In the genomic region with DNA sequence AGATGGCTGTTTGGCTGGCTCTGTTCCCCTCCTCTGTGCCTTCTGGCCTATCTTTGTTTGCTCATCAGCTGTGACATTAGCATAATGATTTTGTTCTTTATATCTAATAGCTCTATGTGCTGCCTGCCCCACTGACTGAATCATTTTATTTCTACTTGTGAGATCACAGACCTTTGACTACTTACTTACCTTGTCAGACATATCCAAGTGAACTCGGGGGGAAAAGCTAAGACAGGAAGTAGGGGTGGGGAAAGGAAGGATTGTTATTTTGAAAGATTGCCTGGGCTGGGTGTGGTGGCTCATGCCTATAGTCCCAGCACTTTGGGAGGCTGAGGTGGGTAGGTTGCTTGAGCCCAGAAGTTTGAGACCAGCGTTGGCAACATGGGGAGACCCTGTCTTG, we compare ENCODE assay signal across 2 cellular contexts.
TF ChIP-seq lines count a peak whose summit lies in the region.

No MANE protein-coding gene starts in this region.

TF ChIP-seq in GM23338, 12 proteins besides CTCF, POLR2A, EP300 and RAD21 (continues in another document):
- TF ChIP-seq, protein P1, sequence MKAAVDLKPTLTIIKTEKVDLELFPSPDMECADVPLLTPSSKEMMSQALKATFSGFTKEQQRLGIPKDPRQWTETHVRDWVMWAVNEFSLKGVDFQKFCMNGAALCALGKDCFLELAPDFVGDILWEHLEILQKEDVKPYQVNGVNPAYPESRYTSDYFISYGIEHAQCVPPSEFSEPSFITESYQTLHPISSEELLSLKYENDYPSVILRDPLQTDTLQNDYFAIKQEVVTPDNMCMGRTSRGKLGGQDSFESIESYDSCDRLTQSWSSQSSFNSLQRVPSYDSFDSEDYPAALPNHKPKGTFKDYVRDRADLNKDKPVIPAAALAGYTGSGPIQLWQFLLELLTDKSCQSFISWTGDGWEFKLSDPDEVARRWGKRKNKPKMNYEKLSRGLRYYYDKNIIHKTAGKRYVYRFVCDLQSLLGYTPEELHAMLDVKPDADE (IDR thresholded peaks at IDR 0.05): no peak
- TF ChIP-seq ZNF331 (CRISPR knock-in tag; IDR thresholded peaks at IDR 0.05; ENCODE audit: low read depth) (no peak), JUNB (IDR thresholded peaks at IDR 0.05; ENCODE audit: unreplicated experiment) (no peak), ZNF114 (CRISPR knock-in tag; IDR thresholded peaks at IDR 0.05) (no peak), EZH2phosphoT487 (IDR thresholded peaks at IDR 0.05; ENCODE audit: unreplicated experiment) (no peak), CREB1 (CRISPR knock-in tag; IDR thresholded peaks at IDR 0.05; ENCODE audit: low read depth) (no peak), POLR2AphosphoS5 (IDR thresholded peaks at IDR 0.05; ENCODE audit: low read depth) (no peak), EZH2 (IDR thresholded peaks at IDR 0.05; ENCODE audit: low read depth, unreplicated experiment) (no peak)
- TF ChIP-seq, protein P2, sequence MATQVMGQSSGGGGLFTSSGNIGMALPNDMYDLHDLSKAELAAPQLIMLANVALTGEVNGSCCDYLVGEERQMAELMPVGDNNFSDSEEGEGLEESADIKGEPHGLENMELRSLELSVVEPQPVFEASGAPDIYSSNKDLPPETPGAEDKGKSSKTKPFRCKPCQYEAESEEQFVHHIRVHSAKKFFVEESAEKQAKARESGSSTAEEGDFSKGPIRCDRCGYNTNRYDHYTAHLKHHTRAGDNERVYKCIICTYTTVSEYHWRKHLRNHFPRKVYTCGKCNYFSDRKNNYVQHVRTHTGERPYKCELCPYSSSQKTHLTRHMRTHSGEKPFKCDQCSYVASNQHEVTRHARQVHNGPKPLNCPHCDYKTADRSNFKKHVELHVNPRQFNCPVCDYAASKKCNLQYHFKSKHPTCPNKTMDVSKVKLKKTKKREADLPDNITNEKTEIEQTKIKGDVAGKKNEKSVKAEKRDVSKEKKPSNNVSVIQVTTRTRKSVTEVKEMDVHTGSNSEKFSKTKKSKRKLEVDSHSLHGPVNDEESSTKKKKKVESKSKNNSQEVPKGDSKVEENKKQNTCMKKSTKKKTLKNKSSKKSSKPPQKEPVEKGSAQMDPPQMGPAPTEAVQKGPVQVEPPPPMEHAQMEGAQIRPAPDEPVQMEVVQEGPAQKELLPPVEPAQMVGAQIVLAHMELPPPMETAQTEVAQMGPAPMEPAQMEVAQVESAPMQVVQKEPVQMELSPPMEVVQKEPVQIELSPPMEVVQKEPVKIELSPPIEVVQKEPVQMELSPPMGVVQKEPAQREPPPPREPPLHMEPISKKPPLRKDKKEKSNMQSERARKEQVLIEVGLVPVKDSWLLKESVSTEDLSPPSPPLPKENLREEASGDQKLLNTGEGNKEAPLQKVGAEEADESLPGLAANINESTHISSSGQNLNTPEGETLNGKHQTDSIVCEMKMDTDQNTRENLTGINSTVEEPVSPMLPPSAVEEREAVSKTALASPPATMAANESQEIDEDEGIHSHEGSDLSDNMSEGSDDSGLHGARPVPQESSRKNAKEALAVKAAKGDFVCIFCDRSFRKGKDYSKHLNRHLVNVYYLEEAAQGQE (IDR thresholded peaks at IDR 0.05; ENCODE audit: unreplicated experiment): no peak
- TF ChIP-seq, protein P3, sequence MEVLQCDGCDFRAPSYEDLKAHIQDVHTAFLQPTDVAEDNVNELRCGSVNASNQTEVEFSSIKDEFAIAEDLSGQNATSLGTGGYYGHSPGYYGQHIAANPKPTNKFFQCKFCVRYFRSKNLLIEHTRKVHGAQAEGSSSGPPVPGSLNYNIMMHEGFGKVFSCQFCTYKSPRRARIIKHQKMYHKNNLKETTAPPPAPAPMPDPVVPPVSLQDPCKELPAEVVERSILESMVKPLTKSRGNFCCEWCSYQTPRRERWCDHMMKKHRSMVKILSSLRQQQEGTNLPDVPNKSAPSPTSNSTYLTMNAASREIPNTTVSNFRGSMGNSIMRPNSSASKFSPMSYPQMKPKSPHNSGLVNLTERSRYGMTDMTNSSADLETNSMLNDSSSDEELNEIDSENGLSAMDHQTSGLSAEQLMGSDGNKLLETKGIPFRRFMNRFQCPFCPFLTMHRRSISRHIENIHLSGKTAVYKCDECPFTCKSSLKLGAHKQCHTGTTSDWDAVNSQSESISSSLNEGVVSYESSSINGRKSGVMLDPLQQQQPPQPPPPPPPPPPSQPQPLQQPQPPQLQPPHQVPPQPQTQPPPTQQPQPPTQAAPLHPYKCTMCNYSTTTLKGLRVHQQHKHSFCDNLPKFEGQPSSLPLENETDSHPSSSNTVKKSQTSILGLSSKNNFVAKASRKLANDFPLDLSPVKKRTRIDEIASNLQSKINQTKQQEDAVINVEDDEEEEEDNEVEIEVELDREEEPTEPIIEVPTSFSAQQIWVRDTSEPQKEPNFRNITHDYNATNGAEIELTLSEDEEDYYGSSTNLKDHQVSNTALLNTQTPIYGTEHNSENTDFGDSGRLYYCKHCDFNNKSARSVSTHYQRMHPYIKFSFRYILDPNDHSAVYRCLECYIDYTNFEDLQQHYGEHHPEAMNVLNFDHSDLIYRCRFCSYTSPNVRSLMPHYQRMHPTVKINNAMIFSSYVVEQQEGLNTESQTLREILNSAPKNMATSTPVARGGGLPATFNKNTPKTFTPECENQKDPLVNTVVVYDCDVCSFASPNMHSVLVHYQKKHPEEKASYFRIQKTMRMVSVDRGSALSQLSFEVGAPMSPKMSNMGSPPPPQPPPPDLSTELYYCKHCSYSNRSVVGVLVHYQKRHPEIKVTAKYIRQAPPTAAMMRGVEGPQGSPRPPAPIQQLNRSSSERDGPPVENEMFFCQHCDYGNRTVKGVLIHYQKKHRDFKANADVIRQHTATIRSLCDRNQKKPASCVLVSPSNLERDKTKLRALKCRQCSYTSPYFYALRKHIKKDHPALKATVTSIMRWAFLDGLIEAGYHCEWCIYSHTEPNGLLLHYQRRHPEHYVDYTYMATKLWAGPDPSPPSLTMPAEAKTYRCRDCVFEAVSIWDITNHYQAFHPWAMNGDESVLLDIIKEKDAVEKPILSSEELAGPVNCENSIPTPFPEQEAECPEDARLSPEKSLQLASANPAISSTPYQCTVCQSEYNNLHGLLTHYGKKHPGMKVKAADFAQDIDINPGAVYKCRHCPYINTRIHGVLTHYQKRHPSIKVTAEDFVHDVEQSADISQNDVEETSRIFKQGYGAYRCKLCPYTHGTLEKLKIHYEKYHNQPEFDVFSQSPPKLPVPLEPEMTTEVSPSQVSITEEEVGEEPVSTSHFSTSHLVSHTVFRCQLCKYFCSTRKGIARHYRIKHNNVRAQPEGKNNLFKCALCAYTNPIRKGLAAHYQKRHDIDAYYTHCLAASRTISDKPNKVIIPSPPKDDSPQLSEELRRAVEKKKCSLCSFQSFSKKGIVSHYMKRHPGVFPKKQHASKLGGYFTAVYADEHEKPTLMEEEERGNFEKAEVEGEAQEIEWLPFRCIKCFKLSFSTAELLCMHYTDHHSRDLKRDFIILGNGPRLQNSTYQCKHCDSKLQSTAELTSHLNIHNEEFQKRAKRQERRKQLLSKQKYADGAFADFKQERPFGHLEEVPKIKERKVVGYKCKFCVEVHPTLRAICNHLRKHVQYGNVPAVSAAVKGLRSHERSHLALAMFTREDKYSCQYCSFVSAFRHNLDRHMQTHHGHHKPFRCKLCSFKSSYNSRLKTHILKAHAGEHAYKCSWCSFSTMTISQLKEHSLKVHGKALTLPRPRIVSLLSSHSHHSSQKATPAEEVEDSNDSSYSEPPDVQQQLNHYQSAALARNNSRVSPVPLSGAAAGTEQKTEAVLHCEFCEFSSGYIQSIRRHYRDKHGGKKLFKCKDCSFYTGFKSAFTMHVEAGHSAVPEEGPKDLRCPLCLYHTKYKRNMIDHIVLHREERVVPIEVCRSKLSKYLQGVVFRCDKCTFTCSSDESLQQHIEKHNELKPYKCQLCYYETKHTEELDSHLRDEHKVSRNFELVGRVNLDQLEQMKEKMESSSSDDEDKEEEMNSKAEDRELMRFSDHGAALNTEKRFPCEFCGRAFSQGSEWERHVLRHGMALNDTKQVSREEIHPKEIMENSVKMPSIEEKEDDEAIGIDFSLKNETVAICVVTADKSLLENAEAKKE (CRISPR knock-in tag; IDR thresholded peaks at IDR 0.05): no peak

TF ChIP-seq in K562, 482 proteins besides CTCF, POLR2A, EP300 and RAD21 (continued from another document):
- TF ChIP-seq, protein P4, sequence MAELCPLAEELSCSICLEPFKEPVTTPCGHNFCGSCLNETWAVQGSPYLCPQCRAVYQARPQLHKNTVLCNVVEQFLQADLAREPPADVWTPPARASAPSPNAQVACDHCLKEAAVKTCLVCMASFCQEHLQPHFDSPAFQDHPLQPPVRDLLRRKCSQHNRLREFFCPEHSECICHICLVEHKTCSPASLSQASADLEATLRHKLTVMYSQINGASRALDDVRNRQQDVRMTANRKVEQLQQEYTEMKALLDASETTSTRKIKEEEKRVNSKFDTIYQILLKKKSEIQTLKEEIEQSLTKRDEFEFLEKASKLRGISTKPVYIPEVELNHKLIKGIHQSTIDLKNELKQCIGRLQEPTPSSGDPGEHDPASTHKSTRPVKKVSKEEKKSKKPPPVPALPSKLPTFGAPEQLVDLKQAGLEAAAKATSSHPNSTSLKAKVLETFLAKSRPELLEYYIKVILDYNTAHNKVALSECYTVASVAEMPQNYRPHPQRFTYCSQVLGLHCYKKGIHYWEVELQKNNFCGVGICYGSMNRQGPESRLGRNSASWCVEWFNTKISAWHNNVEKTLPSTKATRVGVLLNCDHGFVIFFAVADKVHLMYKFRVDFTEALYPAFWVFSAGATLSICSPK (IDR thresholded peaks at IDR 0.05; ENCODE audit: borderline replicate concordance): no peak
- TF ChIP-seq EWSR1 (IDR thresholded peaks at IDR 0.05; ENCODE audit: borderline replicate concordance, low read depth, partially characterized antibody) (no peak), MYNN (IDR thresholded peaks at IDR 0.05) (no peak), MYNN (CRISPR knock-in tag; IDR thresholded peaks at IDR 0.05) (no peak), ZNF143 (CRISPR knock-in tag; IDR thresholded peaks at IDR 0.05) (no peak)
- TF ChIP-seq, protein P5, sequence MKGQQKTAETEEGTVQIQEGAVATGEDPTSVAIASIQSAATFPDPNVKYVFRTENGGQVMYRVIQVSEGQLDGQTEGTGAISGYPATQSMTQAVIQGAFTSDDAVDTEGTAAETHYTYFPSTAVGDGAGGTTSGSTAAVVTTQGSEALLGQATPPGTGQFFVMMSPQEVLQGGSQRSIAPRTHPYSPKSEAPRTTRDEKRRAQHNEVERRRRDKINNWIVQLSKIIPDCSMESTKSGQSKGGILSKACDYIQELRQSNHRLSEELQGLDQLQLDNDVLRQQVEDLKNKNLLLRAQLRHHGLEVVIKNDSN (CRISPR knock-in tag; IDR thresholded peaks at IDR 0.05): no peak
- TF ChIP-seq, protein P6, sequence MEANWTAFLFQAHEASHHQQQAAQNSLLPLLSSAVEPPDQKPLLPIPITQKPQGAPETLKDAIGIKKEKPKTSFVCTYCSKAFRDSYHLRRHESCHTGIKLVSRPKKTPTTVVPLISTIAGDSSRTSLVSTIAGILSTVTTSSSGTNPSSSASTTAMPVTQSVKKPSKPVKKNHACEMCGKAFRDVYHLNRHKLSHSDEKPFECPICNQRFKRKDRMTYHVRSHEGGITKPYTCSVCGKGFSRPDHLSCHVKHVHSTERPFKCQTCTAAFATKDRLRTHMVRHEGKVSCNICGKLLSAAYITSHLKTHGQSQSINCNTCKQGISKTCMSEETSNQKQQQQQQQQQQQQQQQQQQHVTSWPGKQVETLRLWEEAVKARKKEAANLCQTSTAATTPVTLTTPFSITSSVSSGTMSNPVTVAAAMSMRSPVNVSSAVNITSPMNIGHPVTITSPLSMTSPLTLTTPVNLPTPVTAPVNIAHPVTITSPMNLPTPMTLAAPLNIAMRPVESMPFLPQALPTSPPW (CRISPR knock-in tag; IDR thresholded peaks at IDR 0.05): 0 out of 2 replicates have a peak, but pooled peaks have one; percentile 12
- TF ChIP-seq, protein P7, sequence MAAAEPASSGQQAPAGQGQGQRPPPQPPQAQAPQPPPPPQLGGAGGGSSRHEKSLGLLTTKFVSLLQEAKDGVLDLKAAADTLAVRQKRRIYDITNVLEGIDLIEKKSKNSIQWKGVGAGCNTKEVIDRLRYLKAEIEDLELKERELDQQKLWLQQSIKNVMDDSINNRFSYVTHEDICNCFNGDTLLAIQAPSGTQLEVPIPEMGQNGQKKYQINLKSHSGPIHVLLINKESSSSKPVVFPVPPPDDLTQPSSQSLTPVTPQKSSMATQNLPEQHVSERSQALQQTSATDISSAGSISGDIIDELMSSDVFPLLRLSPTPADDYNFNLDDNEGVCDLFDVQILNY (CRISPR knock-in tag; IDR thresholded peaks at IDR 0.05): no peak
- TF ChIP-seq, protein P8, sequence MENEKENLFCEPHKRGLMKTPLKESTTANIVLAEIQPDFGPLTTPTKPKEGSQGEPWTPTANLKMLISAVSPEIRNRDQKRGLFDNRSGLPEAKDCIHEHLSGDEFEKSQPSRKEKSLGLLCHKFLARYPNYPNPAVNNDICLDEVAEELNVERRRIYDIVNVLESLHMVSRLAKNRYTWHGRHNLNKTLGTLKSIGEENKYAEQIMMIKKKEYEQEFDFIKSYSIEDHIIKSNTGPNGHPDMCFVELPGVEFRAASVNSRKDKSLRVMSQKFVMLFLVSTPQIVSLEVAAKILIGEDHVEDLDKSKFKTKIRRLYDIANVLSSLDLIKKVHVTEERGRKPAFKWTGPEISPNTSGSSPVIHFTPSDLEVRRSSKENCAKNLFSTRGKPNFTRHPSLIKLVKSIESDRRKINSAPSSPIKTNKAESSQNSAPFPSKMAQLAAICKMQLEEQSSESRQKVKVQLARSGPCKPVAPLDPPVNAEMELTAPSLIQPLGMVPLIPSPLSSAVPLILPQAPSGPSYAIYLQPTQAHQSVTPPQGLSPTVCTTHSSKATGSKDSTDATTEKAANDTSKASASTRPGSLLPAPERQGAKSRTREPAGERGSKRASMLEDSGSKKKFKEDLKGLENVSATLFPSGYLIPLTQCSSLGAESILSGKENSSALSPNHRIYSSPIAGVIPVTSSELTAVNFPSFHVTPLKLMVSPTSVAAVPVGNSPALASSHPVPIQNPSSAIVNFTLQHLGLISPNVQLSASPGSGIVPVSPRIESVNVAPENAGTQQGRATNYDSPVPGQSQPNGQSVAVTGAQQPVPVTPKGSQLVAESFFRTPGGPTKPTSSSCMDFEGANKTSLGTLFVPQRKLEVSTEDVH (IDR thresholded peaks at IDR 0.05; ENCODE audit: low read depth, partially characterized antibody): no peak
TF ChIP-seq in K562: peak in this region for 2.
